In the genomic region with DNA sequence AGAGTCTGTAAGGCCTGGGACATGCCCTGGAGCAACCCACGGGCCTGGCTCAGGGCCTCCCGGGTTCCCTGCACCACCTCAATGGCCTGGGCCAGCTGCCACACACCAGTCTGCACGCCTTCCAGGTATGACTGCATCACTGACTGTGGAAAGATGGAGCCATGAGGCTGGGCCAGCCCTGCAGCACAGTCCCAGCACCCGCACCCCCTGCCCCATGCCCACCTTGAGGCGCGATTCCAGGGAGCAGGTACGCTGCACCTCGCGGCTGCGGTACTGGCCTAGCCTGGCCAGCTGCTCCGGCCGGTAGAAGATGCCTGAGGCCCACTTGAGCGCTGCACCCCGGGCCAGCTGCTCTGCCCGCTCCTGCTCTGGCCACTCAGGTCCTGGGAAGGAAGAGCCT, we compare ENCODE assay signal across 1 cellular context.
TF ChIP-seq lines count a peak whose summit lies in the region.

No MANE protein-coding gene starts in this region.

TF ChIP-seq in HepG2, 621 proteins besides CTCF, POLR2A, EP300 and RAD21:
- TF ChIP-seq ARNTL (CRISPR knock-in tag; IDR thresholded peaks at IDR 0.05) (no peak), MLLT10 (CRISPR knock-in tag; IDR thresholded peaks at IDR 0.05) (0 out of 2 replicates have a peak, but pooled peaks have one; percentile 55)
